In genomic region chr12:24707379-24707778, GRCh38 we compare ENCODE assay signal across 26 cellular contexts.
"Had no signal": no experiment of that assay in that cellular context is flagged by ENCODE, and none has a peak within 500 bp of the region (broad histone marks: within the 10 kb centered on the region; RNA-seq: fewer than 3 reads in every experiment).

No MANE protein-coding gene starts in this region.

- H3K9me3 Mint-ChIP-seq: mesothelial cell of epicardium; natural killer cell; nephron progenitor cell; stimulated activated naive B cell treated with anti-CD40 and anti-IgM and Interleukin-4, amounts not matched to agents 10 μg/mL and 1 μg/mL and 100 μg/mL, for 72 hours had no signal

- H3K27ac ChIP-seq: left ventricle myocardium inferior, neural progenitor cell, neutrophil, ovary, right atrium auricular region, right lobe of liver, stomach, testis, thyroid gland, transverse colon, upper lobe of left lung, vagina had no signal

- H3K27ac Mint-ChIP-seq: mesothelial cell of epicardium; natural killer cell; nephron progenitor cell; neural progenitor cell; progenitor cell of endocrine pancreas; stimulated activated naive B cell treated with anti-CD40 and anti-IgM and Interleukin-4, amounts not matched to agents 10 μg/mL and 1 μg/mL and 100 μg/mL, for 72 hours had no signal

- H3K27me3 Mint-ChIP-seq: naive B cell; progenitor cell of endocrine pancreas; stimulated activated naive B cell treated with anti-CD40 and anti-IgM and Interleukin-4, amounts not matched to agents 10 μg/mL and 1 μg/mL and 100 μg/mL, for 72 hours had no signal

- ATAC-seq: natural killer cell; right lobe of liver; stimulated activated naive B cell treated with anti-CD40 and anti-IgM and Interleukin-4, amounts not matched to agents 10 μg/mL and 1 μg/mL and 100 μg/mL, for 72 hours had no signal

- DNase-seq: islet precursor cell; left ventricle myocardium inferior; mesendoderm; naive B cell; natural killer cell; nephron progenitor cell; occipital lobe; ovary; right lobe of liver; stimulated activated CD4-positive, alpha-beta T cell treated with anti-CD3 and anti-CD28 coated beads, Interleukin-12 subunit alpha, Interleukin-12 subunit beta, amount 100 ng/mL, for 4 hours; stimulated activated CD4-positive, alpha-beta T cell treated with anti-CD3 and anti-CD28 coated beads, Interleukin-15, amount 100 ng/mL, for 24 hours; stimulated activated CD4-positive, alpha-beta T cell treated with anti-CD3 and anti-CD28 coated beads, Interleukin-2, amount 100 ng/mL, for 24 hours; stimulated activated CD4-positive, alpha-beta T cell treated with anti-CD3 and anti-CD28 coated beads, Interleukin-4, amount 100 ng/mL, for 1 hour; stimulated activated naive B cell treated with anti-CD40 and anti-IgM and Interleukin-4, amounts not matched to agents 10 μg/mL and 1 μg/mL and 100 μg/mL, for 72 hours; stimulated activated naive CD8-positive, alpha-beta T cell treated with anti-CD3 and anti-CD28 coated beads, Interleukin-15, Interleukin-2, amounts not matched to agents 100 U/mL and 50 U/mL, for 24 hours; stomach; testis; thyroid gland; transverse colon; upper lobe of left lung had no signal

- H3K4me1 ChIP-seq: left ventricle myocardium inferior, neural progenitor cell, right atrium auricular region, right lobe of liver, stomach, testis, thyroid gland, transverse colon, vagina had no signal

- H3K36me3 Mint-ChIP-seq: mesothelial cell of epicardium; naive B cell; natural killer cell; neural progenitor cell; stimulated activated naive B cell treated with anti-CD40 and anti-IgM and Interleukin-4, amounts not matched to agents 10 μg/mL and 1 μg/mL and 100 μg/mL, for 72 hours had no signal

- H3K4me3 Mint-ChIP-seq: mesothelial cell of epicardium; naive B cell; natural killer cell; nephron progenitor cell; neural progenitor cell; stimulated activated naive B cell treated with anti-CD40 and anti-IgM and Interleukin-4, amounts not matched to agents 10 μg/mL and 1 μg/mL and 100 μg/mL, for 72 hours had no signal

- H3K27me3 ChIP-seq: neural progenitor cell, neutrophil, ovary, right atrium auricular region, right lobe of liver, stomach, testis, thyroid gland, transverse colon, upper lobe of left lung, vagina had no signal

- H3K4me1 Mint-ChIP-seq: nephron progenitor cell had no signal
